In the genomic region with DNA sequence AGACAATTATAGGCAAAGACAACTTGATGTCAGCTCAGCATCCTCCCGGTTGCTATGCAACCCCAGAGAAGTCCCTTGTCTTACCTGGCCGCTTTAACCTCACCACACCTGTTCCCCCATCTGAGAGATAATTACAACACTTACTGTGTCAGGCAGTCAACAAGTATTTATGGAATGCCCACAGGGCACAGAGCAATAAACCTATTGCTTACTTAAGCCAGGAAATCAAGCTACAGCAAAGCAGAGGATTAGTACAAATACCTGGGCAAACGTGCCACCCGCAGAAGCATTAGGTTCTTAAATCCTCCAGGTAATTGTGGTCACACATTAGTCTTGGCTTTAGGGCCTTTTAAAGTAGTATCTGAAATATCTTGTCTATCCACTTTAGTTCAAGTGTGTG, we compare ENCODE assay signal across 1 cellular context.
TF ChIP-seq lines count a peak whose summit lies in the region.

No MANE protein-coding gene starts in this region.

TF ChIP-seq in IMR-90, 13 proteins besides CTCF, POLR2A, EP300 and RAD21:
- TF ChIP-seq SMC3 (IDR thresholded peaks at IDR 0.05; ENCODE audit: low read depth, low read length) (no peak), CEBPB (IDR thresholded peaks at IDR 0.05; ENCODE audit: low read depth, low read length) (no peak), FOS (IDR thresholded peaks at IDR 0.05; ENCODE audit: low read depth, low read length) (no peak), MXI1 (IDR thresholded peaks at IDR 0.05; ENCODE audit: borderline replicate concordance, low read depth, low read length) (no peak), USF2 (IDR thresholded peaks at IDR 0.05; ENCODE audit: low read depth, low read length) (no peak)
